1 cellular context compared by ENCODE assay signal in the genomic region with DNA sequence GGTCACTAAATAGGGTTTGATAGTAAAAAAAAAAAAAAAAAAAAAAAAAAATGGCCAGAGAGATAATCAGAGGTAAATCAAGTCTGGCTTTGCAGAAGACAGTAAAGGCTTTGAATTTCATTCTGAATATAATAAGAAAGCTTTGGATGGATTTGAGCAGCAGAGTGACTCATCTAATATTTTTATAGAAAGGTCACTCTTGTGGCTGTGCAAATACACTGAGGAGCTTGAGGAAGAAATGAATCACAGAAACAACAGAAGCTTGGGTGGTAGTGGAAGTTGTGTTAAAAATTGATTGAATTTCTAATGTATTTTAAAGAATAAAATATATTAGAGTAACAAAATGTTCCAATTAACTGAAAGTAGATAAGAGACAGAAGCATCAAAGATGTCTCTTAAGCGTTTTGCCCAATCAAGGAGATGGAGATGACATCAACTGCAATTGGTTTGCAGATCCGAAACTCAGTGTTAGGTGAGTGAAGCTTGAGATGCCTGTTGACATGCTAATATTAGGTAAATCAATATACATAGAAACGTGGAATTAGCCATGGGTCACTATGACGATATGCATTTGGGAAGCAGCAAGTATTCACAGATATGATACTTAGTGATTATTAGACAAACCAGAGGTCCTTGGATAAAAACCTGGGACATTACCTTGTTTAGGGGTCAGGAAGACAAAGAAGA.
TF ChIP-seq lines count a peak whose summit lies in the region.

No MANE protein-coding gene starts in this region.

TF ChIP-seq in WTC11, 78 proteins besides CTCF, POLR2A, EP300 and RAD21 (continued from another document):
- TF ChIP-seq, protein P1, sequence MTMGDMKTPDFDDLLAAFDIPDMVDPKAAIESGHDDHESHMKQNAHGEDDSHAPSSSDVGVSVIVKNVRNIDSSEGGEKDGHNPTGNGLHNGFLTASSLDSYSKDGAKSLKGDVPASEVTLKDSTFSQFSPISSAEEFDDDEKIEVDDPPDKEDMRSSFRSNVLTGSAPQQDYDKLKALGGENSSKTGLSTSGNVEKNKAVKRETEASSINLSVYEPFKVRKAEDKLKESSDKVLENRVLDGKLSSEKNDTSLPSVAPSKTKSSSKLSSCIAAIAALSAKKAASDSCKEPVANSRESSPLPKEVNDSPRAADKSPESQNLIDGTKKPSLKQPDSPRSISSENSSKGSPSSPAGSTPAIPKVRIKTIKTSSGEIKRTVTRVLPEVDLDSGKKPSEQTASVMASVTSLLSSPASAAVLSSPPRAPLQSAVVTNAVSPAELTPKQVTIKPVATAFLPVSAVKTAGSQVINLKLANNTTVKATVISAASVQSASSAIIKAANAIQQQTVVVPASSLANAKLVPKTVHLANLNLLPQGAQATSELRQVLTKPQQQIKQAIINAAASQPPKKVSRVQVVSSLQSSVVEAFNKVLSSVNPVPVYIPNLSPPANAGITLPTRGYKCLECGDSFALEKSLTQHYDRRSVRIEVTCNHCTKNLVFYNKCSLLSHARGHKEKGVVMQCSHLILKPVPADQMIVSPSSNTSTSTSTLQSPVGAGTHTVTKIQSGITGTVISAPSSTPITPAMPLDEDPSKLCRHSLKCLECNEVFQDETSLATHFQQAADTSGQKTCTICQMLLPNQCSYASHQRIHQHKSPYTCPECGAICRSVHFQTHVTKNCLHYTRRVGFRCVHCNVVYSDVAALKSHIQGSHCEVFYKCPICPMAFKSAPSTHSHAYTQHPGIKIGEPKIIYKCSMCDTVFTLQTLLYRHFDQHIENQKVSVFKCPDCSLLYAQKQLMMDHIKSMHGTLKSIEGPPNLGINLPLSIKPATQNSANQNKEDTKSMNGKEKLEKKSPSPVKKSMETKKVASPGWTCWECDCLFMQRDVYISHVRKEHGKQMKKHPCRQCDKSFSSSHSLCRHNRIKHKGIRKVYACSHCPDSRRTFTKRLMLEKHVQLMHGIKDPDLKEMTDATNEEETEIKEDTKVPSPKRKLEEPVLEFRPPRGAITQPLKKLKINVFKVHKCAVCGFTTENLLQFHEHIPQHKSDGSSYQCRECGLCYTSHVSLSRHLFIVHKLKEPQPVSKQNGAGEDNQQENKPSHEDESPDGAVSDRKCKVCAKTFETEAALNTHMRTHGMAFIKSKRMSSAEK (CRISPR knock-in tag; IDR thresholded peaks at IDR 0.05; ENCODE audit: borderline replicate concordance): no peak
- TF ChIP-seq, protein P2, sequence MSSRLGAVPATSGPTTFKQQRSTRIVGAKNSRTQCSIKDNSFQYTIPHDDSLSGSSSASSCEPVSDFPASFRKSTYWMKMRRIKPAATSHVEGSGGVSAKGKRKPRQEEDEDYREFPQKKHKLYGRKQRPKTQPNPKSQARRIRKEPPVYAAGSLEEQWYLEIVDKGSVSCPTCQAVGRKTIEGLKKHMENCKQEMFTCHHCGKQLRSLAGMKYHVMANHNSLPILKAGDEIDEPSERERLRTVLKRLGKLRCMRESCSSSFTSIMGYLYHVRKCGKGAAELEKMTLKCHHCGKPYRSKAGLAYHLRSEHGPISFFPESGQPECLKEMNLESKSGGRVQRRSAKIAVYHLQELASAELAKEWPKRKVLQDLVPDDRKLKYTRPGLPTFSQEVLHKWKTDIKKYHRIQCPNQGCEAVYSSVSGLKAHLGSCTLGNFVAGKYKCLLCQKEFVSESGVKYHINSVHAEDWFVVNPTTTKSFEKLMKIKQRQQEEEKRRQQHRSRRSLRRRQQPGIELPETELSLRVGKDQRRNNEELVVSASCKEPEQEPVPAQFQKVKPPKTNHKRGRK (CRISPR knock-in tag; IDR thresholded peaks at IDR 0.05; ENCODE audit: borderline replicate concordance): no peak
- TF ChIP-seq GABPB1 (CRISPR knock-in tag; IDR thresholded peaks at IDR 0.05) (no peak), ELF4 (CRISPR knock-in tag; IDR thresholded peaks at IDR 0.05; ENCODE audit: low read depth) (no peak), CREB1 (CRISPR knock-in tag; IDR thresholded peaks at IDR 0.05) (no peak), PRRX2 (CRISPR knock-in tag; IDR thresholded peaks at IDR 0.05) (no peak), SMAD3 (CRISPR knock-in tag; IDR thresholded peaks at IDR 0.05; ENCODE audit: borderline replicate concordance) (no peak), ZNF396 (CRISPR knock-in tag; IDR thresholded peaks at IDR 0.05; ENCODE audit: borderline replicate concordance) (no peak), NFE2L1 (CRISPR knock-in tag; IDR thresholded peaks at IDR 0.05) (no peak)
- TF ChIP-seq, protein P3, sequence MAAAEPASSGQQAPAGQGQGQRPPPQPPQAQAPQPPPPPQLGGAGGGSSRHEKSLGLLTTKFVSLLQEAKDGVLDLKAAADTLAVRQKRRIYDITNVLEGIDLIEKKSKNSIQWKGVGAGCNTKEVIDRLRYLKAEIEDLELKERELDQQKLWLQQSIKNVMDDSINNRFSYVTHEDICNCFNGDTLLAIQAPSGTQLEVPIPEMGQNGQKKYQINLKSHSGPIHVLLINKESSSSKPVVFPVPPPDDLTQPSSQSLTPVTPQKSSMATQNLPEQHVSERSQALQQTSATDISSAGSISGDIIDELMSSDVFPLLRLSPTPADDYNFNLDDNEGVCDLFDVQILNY (CRISPR knock-in tag; IDR thresholded peaks at IDR 0.05): no peak
- TF ChIP-seq, protein P4, sequence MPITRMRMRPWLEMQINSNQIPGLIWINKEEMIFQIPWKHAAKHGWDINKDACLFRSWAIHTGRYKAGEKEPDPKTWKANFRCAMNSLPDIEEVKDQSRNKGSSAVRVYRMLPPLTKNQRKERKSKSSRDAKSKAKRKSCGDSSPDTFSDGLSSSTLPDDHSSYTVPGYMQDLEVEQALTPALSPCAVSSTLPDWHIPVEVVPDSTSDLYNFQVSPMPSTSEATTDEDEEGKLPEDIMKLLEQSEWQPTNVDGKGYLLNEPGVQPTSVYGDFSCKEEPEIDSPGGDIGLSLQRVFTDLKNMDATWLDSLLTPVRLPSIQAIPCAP (CRISPR knock-in tag; IDR thresholded peaks at IDR 0.05): no peak
- TF ChIP-seq, protein P5, sequence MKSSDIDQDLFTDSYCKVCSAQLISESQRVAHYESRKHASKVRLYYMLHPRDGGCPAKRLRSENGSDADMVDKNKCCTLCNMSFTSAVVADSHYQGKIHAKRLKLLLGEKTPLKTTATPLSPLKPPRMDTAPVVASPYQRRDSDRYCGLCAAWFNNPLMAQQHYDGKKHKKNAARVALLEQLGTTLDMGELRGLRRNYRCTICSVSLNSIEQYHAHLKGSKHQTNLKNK (CRISPR knock-in tag; IDR thresholded peaks at IDR 0.05): no peak
- TF ChIP-seq, protein P6, sequence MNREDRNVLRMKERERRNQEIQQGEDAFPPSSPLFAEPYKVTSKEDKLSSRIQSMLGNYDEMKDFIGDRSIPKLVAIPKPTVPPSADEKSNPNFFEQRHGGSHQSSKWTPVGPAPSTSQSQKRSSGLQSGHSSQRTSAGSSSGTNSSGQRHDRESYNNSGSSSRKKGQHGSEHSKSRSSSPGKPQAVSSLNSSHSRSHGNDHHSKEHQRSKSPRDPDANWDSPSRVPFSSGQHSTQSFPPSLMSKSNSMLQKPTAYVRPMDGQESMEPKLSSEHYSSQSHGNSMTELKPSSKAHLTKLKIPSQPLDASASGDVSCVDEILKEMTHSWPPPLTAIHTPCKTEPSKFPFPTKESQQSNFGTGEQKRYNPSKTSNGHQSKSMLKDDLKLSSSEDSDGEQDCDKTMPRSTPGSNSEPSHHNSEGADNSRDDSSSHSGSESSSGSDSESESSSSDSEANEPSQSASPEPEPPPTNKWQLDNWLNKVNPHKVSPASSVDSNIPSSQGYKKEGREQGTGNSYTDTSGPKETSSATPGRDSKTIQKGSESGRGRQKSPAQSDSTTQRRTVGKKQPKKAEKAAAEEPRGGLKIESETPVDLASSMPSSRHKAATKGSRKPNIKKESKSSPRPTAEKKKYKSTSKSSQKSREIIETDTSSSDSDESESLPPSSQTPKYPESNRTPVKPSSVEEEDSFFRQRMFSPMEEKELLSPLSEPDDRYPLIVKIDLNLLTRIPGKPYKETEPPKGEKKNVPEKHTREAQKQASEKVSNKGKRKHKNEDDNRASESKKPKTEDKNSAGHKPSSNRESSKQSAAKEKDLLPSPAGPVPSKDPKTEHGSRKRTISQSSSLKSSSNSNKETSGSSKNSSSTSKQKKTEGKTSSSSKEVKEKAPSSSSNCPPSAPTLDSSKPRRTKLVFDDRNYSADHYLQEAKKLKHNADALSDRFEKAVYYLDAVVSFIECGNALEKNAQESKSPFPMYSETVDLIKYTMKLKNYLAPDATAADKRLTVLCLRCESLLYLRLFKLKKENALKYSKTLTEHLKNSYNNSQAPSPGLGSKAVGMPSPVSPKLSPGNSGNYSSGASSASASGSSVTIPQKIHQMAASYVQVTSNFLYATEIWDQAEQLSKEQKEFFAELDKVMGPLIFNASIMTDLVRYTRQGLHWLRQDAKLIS (CRISPR knock-in tag; IDR thresholded peaks at IDR 0.05; ENCODE audit: borderline replicate concordance): no peak
- TF ChIP-seq, protein P7, sequence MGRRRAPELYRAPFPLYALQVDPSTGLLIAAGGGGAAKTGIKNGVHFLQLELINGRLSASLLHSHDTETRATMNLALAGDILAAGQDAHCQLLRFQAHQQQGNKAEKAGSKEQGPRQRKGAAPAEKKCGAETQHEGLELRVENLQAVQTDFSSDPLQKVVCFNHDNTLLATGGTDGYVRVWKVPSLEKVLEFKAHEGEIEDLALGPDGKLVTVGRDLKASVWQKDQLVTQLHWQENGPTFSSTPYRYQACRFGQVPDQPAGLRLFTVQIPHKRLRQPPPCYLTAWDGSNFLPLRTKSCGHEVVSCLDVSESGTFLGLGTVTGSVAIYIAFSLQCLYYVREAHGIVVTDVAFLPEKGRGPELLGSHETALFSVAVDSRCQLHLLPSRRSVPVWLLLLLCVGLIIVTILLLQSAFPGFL (CRISPR knock-in tag; IDR thresholded peaks at IDR 0.05; ENCODE audit: borderline replicate concordance): no peak
- TF ChIP-seq, protein P8, sequence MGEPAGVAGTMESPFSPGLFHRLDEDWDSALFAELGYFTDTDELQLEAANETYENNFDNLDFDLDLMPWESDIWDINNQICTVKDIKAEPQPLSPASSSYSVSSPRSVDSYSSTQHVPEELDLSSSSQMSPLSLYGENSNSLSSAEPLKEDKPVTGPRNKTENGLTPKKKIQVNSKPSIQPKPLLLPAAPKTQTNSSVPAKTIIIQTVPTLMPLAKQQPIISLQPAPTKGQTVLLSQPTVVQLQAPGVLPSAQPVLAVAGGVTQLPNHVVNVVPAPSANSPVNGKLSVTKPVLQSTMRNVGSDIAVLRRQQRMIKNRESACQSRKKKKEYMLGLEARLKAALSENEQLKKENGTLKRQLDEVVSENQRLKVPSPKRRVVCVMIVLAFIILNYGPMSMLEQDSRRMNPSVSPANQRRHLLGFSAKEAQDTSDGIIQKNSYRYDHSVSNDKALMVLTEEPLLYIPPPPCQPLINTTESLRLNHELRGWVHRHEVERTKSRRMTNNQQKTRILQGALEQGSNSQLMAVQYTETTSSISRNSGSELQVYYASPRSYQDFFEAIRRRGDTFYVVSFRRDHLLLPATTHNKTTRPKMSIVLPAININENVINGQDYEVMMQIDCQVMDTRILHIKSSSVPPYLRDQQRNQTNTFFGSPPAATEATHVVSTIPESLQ (CRISPR knock-in tag; IDR thresholded peaks at IDR 0.05): no peak
- TF ChIP-seq, protein P9, sequence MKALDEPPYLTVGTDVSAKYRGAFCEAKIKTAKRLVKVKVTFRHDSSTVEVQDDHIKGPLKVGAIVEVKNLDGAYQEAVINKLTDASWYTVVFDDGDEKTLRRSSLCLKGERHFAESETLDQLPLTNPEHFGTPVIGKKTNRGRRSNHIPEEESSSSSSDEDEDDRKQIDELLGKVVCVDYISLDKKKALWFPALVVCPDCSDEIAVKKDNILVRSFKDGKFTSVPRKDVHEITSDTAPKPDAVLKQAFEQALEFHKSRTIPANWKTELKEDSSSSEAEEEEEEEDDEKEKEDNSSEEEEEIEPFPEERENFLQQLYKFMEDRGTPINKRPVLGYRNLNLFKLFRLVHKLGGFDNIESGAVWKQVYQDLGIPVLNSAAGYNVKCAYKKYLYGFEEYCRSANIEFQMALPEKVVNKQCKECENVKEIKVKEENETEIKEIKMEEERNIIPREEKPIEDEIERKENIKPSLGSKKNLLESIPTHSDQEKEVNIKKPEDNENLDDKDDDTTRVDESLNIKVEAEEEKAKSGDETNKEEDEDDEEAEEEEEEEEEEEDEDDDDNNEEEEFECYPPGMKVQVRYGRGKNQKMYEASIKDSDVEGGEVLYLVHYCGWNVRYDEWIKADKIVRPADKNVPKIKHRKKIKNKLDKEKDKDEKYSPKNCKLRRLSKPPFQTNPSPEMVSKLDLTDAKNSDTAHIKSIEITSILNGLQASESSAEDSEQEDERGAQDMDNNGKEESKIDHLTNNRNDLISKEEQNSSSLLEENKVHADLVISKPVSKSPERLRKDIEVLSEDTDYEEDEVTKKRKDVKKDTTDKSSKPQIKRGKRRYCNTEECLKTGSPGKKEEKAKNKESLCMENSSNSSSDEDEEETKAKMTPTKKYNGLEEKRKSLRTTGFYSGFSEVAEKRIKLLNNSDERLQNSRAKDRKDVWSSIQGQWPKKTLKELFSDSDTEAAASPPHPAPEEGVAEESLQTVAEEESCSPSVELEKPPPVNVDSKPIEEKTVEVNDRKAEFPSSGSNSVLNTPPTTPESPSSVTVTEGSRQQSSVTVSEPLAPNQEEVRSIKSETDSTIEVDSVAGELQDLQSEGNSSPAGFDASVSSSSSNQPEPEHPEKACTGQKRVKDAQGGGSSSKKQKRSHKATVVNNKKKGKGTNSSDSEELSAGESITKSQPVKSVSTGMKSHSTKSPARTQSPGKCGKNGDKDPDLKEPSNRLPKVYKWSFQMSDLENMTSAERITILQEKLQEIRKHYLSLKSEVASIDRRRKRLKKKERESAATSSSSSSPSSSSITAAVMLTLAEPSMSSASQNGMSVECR (CRISPR knock-in tag; IDR thresholded peaks at IDR 0.05; ENCODE audit: borderline replicate concordance): no peak
- TF ChIP-seq, protein P10, sequence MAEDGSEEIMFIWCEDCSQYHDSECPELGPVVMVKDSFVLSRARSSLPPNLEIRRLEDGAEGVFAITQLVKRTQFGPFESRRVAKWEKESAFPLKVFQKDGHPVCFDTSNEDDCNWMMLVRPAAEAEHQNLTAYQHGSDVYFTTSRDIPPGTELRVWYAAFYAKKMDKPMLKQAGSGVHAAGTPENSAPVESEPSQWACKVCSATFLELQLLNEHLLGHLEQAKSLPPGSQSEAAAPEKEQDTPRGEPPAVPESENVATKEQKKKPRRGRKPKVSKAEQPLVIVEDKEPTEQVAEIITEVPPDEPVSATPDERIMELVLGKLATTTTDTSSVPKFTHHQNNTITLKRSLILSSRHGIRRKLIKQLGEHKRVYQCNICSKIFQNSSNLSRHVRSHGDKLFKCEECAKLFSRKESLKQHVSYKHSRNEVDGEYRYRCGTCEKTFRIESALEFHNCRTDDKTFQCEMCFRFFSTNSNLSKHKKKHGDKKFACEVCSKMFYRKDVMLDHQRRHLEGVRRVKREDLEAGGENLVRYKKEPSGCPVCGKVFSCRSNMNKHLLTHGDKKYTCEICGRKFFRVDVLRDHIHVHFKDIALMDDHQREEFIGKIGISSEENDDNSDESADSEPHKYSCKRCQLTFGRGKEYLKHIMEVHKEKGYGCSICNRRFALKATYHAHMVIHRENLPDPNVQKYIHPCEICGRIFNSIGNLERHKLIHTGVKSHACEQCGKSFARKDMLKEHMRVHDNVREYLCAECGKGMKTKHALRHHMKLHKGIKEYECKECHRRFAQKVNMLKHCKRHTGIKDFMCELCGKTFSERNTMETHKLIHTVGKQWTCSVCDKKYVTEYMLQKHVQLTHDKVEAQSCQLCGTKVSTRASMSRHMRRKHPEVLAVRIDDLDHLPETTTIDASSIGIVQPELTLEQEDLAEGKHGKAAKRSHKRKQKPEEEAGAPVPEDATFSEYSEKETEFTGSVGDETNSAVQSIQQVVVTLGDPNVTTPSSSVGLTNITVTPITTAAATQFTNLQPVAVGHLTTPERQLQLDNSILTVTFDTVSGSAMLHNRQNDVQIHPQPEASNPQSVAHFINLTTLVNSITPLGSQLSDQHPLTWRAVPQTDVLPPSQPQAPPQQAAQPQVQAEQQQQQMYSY (CRISPR knock-in tag; IDR thresholded peaks at IDR 0.05): no peak
- TF ChIP-seq, protein P11, sequence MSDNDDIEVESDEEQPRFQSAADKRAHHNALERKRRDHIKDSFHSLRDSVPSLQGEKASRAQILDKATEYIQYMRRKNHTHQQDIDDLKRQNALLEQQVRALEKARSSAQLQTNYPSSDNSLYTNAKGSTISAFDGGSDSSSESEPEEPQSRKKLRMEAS (CRISPR knock-in tag; IDR thresholded peaks at IDR 0.05): no peak
